ENCODE assay signal across 15 cellular contexts in the genomic region with DNA sequence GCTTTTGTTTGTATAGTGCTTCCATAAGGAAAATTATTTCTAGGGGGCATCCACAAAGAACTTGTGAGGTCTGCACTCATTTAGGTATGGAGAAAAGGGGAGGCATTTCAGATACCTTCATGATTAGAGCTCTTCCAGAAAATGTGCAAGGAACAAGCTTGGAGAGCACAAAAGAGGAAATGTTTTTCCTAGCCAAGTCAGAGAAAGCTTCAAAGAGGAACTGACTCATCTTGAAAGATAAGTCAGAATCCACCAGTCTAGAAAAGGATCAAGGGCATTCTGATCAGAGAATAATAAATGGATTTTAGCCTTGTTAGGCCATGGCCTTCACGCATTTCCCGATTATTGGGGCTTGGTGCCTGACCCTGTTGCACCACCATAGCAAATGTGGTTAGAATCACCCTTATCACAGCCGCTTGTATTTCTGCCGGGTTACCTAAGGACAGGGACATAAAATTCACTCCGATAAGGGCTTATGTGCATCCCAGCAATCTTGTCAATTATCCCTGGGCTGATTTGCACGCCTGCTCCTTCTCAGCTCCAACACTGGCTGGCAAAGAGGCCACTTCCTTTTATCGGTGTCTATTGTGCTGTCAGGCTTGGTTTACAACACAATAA.
A peak's percentile ranks its signal among the peaks of the same experiment; 100 is the strongest.
DNase-seq lines count a peak whose midpoint lies in the region; ATAC-seq and TF ChIP-seq lines count a peak whose summit lies in the region.
"Had no signal": no experiment of that assay in that cellular context is flagged by ENCODE, and none has a peak within 500 bp of the region (broad histone marks: within the 10 kb centered on the region; RNA-seq: fewer than 3 reads in every experiment).

No MANE protein-coding gene starts in this region.

- ATAC-seq in naive thymus-derived CD8-positive, alpha-beta T cell: no peak
- ATAC-seq: psoas muscle; stimulated activated naive CD8-positive, alpha-beta T cell treated with anti-CD3 and anti-CD28 coated beads, Interleukin-15, Interleukin-2, amounts not matched to agents 100 U/mL and 50 U/mL, for 24 hours had no signal

- no peaks in the 10 kb centered on the region for H3K36me3 ChIP-seq in suprapubic skin

- POLR2A ChIA-PET in naive thymus-derived CD8-positive, alpha-beta T cell (lab: Charles Lee): no interaction called here

- H3K36me3 Mint-ChIP-seq in naive thymus-derived CD8-positive, alpha-beta T cell: peaks cover 0 to 5% (median 0%) of the 10 kb centered on the region in 3 donors
- H3K36me3 Mint-ChIP-seq: memory B cell had no signal

- WGBS in suprapubic skin: 72% methylated on average over 7 of the region's 7 CpGs

- TF ChIP-seq EP300 in suprapubic skin (IDR thresholded peaks at IDR 0.05): no peak

- H3K27me3 ChIP-seq in suprapubic skin: no peaks in the 10 kb centered on the region

- DNase-seq in DMS153 treated with DMSO at 0.1 percent for 48 hours (lab: John Stamatoyannopoulos, UW; ENCODE audit: unreplicated experiment) (peak; percentile 93), NCI-H1092 (lab: John Stamatoyannopoulos, UW) (peak; percentile 70), SKM-1 (lab: John Stamatoyannopoulos, UW; ENCODE audit: unreplicated experiment) (peak; percentile 15), kidney tubule cell (ENCODE audit: low spot score) (peak; percentile 33), cardiac septum (ENCODE audit: low spot score) (no peak), G401 (ENCODE audit: low spot score) (no peak), suprapubic skin (ENCODE audit: low spot score in 2 of 2) (no peak)
- no peak for DNase-seq in naive thymus-derived CD8-positive, alpha-beta T cell
- DNase-seq: amniotic stem cell; MM.1S; psoas muscle; stimulated activated CD4-positive, alpha-beta T cell treated with anti-CD3 and anti-CD28 coated beads, Interleukin-4, amount 100 ng/mL, for 24 hours; stimulated activated naive CD8-positive, alpha-beta T cell treated with anti-CD3 and anti-CD28 coated beads, Interleukin-15, Interleukin-2, amounts not matched to agents 100 U/mL and 50 U/mL, for 24 hours had no signal

- no peaks in the 10 kb centered on the region for H3K9me3 ChIP-seq in suprapubic skin
- H3K9me3 ChIP-seq: psoas muscle had no signal

- no peaks in the 10 kb centered on the region for H3K4me1 Mint-ChIP-seq in naive thymus-derived CD8-positive, alpha-beta T cell
- H3K4me1 Mint-ChIP-seq: memory B cell had no signal

- intact Hi-C loops in cardiac septum (cut with DNase I): no loop called here

- H3K9me3 Mint-ChIP-seq in naive thymus-derived CD8-positive, alpha-beta T cell: peaks cover 0 to 11% (median 0%) of the 10 kb centered on the region in 9 donors

- H3K27me3 Mint-ChIP-seq in naive thymus-derived CD8-positive, alpha-beta T cell: peaks cover 2 to 28% (median 5%) of the 10 kb centered on the region in 5 donors

- H3K4me1 ChIP-seq in suprapubic skin: no peaks in the 10 kb centered on the region
- H3K4me1 ChIP-seq: psoas muscle had no signal

- no peak overlapping the region for H3K27ac Mint-ChIP-seq in naive thymus-derived CD8-positive, alpha-beta T cell
- H3K27ac Mint-ChIP-seq: memory B cell had no signal

- H3K4me3 Mint-ChIP-seq in naive thymus-derived CD8-positive, alpha-beta T cell: no peak overlapping the region
- H3K4me3 Mint-ChIP-seq: memory B cell had no signal

- no peak for TF ChIP-seq POLR2A in suprapubic skin (IDR thresholded peaks at IDR 0.05)

- no peak overlapping the region for H3K27ac ChIP-seq in suprapubic skin
- H3K27ac ChIP-seq: HL-60, psoas muscle had no signal

- no peak overlapping the region for H3K4me3 ChIP-seq in suprapubic skin
- H3K4me3 ChIP-seq: psoas muscle had no signal

- in situ Hi-C loops in G401 (cut with HindIII; ENCODE audit: low sequenced_read_pairs): no loop called here

- TF ChIP-seq CTCF in suprapubic skin (IDR thresholded peaks at IDR 0.05): no peak

Comparison
In these comparisons a context has a peak if more than half of its experiments do, and no peak if none do; other contexts are left out.
1. DNase-seq: peak in DMS153 treated with DMSO at 0.1 percent for 48 hours (single experiment), NCI-H1092 (single experiment), SKM-1 (single experiment) and kidney tubule cell (single experiment); none in cardiac septum (single experiment), G401 (single experiment), suprapubic skin (0 of 2) and naive thymus-derived CD8-positive, alpha-beta T cell (0 of 10).